Comparison of ENCODE assay signal across 29 cellular contexts in genomic region chr9:74517188-74517587, GRCh38. TPM values are rescaled to one million over a fixed set of nuclear protein-coding genes. Genes with fewer than 3 reads are reported as not detected.
"Had no signal": no experiment of that assay in that cellular context is flagged by ENCODE, and none has a peak within 500 bp of the region (broad histone marks: within the 10 kb centered on the region; RNA-seq: fewer than 3 reads in every experiment).

No MANE protein-coding gene starts in this region.

- H3K27me3 ChIP-seq: pancreas, right lobe of liver, sigmoid colon, suprapubic skin, testis, tibial artery, transverse colon, upper lobe of right lung, uterus had no signal

- ATAC-seq: naive thymus-derived CD8-positive, alpha-beta T cell; natural killer cell treated with Interleukin-12 subunit alpha and Interleukin-12 subunit beta and Interleukin-15 and Interleukin-18, amount 100 ng/mL, for 72 hours; pancreas; right cardiac atrium; right lobe of liver; stimulated activated memory B cell treated with anti-CD40 and anti-IgM and Interleukin-4, amounts not matched to agents 10 μg/mL and 1 μg/mL and 100 μg/mL, for 72 hours; stimulated activated naive CD8-positive, alpha-beta T cell treated with anti-CD3 and anti-CD28 coated beads, Interleukin-15, amount 100 ng/mL, for 72 hours; stimulated activated naive CD8-positive, alpha-beta T cell treated with anti-CD3 and anti-CD28 coated beads, Interleukin-15, Interleukin-2, amounts not matched to agents 100 U/mL and 50 U/mL, for 24 hours; upper lobe of right lung had no signal

- H3K36me3 ChIP-seq: neutrophil, pancreas, prostate gland, right lobe of liver, sigmoid colon, suprapubic skin, tibial artery, transverse colon, upper lobe of right lung, uterus had no signal

- FAIRE-seq: pancreas, small intestine had no signal

- DNase-seq: naive thymus-derived CD8-positive, alpha-beta T cell; nephron progenitor cell; nucleus accumbens; pancreas; right cardiac atrium; right lobe of liver; sigmoid colon; small intestine; stimulated activated CD4-positive, alpha-beta T cell treated with anti-CD3 and anti-CD28 coated beads, Interleukin-15, amount 100 ng/mL, for 24 hours; stimulated activated CD4-positive, alpha-beta T cell treated with anti-CD3 and anti-CD28 coated beads, Interleukin-2, amount 100 ng/mL, for 24 hours; stimulated activated CD4-positive, alpha-beta T cell treated with anti-CD3 and anti-CD28 coated beads, Interleukin-2, amount 100 ng/mL, for 48 hours; stimulated activated CD4-positive, alpha-beta T cell treated with anti-CD3 and anti-CD28 coated beads, Interleukin-4, amount 100 ng/mL, for 4 hours; stimulated activated CD8-positive, alpha-beta memory T cell treated with anti-CD3 and anti-CD28 coated beads, Interleukin-4, amount 100 ng/mL, for 48 hours; stimulated activated naive CD4-positive, alpha-beta T cell; stimulated activated naive CD8-positive, alpha-beta T cell treated with anti-CD3 and anti-CD28 coated beads, Interleukin-15, amount 100 ng/mL, for 72 hours; stimulated activated naive CD8-positive, alpha-beta T cell treated with anti-CD3 and anti-CD28 coated beads, Interleukin-15, Interleukin-2, amounts not matched to agents 100 U/mL and 50 U/mL, for 24 hours; substantia nigra; testis; tibial artery; transverse colon; upper lobe of right lung; uterus had no signal

- H3K4me1 ChIP-seq: pancreas, prostate gland, right lobe of liver, sigmoid colon, suprapubic skin, testis, tibial artery, transverse colon, upper lobe of right lung, uterus had no signal

- H3K27ac ChIP-seq: neutrophil, pancreas, prostate gland, right lobe of liver, sigmoid colon, suprapubic skin, testis, tibial artery, transverse colon, upper lobe of right lung, uterus had no signal

- H3K4me3 ChIP-seq: pancreas, prostate gland, right lobe of liver, sigmoid colon, suprapubic skin, testis, tibial artery, transverse colon, upper lobe of right lung, uterus had no signal

- H3K9me3 ChIP-seq: neutrophil, pancreas, prostate gland, right lobe of liver, sigmoid colon, suprapubic skin, testis, tibial artery, transverse colon, upper lobe of right lung, uterus had no signal

RNA-seq across cellular contexts. Expression of gene RORB, which starts 20.1 kb away (rescaled TPM):
- total RNA-seq: naive thymus-derived CD8-positive, alpha-beta T cell; osteocyte; renal cortical epithelial cell had no signal
